21 cellular contexts compared by ENCODE assay signal in genomic region chr6:3108746-3109414, GRCh38. TPM values are rescaled to one million over a fixed set of nuclear protein-coding genes. Genes with fewer than 3 reads are reported as not detected.
DNase-seq lines count a peak whose midpoint lies in the region; ATAC-seq, FAIRE-seq and TF ChIP-seq lines count a peak whose summit lies in the region.
"Had no signal": no experiment of that assay in that cellular context is flagged by ENCODE, and none has a peak within 500 bp of the region (broad histone marks: within the 10 kb centered on the region; RNA-seq: fewer than 3 reads in every experiment).

No MANE protein-coding gene starts in this region.

- H2AFZ ChIP-seq in K562 (ENCODE audit: low read depth, low read length) = no peak overlapping the region

- H3K36me3 ChIP-seq in heart right ventricle = peaks cover 0 to 100% (median 62%) of the 10 kb centered on the region in 9 donors
- peaks cover 76% of the 10 kb centered on the region for H3K36me3 ChIP-seq in right atrium auricular region
- peaks cover 92% of the 10 kb centered on the region for H3K36me3 ChIP-seq in K562 (ENCODE audit: control insufficient read depth, insufficient read depth, low read length)
- H3K36me3 ChIP-seq in mucosa of descending colon (ENCODE audit: low read depth) = peaks cover 5% of the 10 kb centered on the region
- peaks cover 8% of the 10 kb centered on the region in 2 donors for H3K36me3 ChIP-seq in aorta (ENCODE audit: control insufficient read depth in 1 of 2, insufficient read depth in 2 of 2, low read length in 1 of 2)
- peaks cover 0 to 78% (median 25%) of the 10 kb centered on the region in 4 donors for H3K36me3 ChIP-seq in transverse colon

- 86 to 90% methylated on average over 10 of the region's 10 CpGs for WGBS in heart right ventricle, 2 donors
- 87% methylated on average over 10 of the region's 10 CpGs for WGBS in K562 (ENCODE audit: insufficient coverage, low coverage, missing lambda C conversion rate)
- WGBS in aorta, 2 donors = 88 to 89% methylated on average over 10 of the region's 10 CpGs
- 84% methylated on average over 10 of the region's 10 CpGs; no CpG with 5 or more reads in 1 of the 2 donors for WGBS in transverse colon (ENCODE audit: low coverage in 1 of 2), 2 donors

- FAIRE-seq in K562 (lab: Jason Lieb, UNC) = no peak
- FAIRE-seq: kidney had no signal

- H4K20me1 ChIP-seq in K562 (replicated peaks; ENCODE audit: control insufficient read depth, insufficient read depth, low read length) = no peaks in the 10 kb centered on the region; the same call in 1 of the 2 replicates

- H3K27me3 ChIP-seq in heart right ventricle = no peaks in the 10 kb centered on the region
- no peaks in the 10 kb centered on the region for H3K27me3 ChIP-seq in right atrium auricular region
- no peaks in the 10 kb centered on the region for H3K27me3 ChIP-seq in K562 (ENCODE audit: control insufficient read depth in 2 of 2, insufficient read depth in 2 of 2, low read length in 2 of 2)
- no peaks in the 10 kb centered on the region for H3K27me3 ChIP-seq in aorta (ENCODE audit: control insufficient read depth in 1 of 2, insufficient read depth in 2 of 2, low read length in 1 of 2)
- H3K27me3 ChIP-seq in transverse colon = no peaks in the 10 kb centered on the region
- H3K27me3 ChIP-seq: neutrophil had no signal

- H3K79me2 ChIP-seq in K562 (ENCODE audit: control insufficient read depth, insufficient read depth, low read length) = no peaks in the 10 kb centered on the region

- intact Hi-C loops in heart right ventricle (cut with DNase I) (no loop called here), K562 (cut with micrococcal nuclease) (no loop called here), mucosa of descending colon (cut with DNase I, micrococcal nuclease) (no loop called here), aorta (cut with DNase I) (no loop called here), transverse colon (cut with DNase I; ENCODE audit: low total_unique reads) (no loop called here)

- no peak for TF ChIP-seq RAD21 in K562 (CRISPR knock-in tag; conservative IDR thresholded peaks at IDR 0.05 in 1 of 2, IDR thresholded peaks at IDR 0.05 in 1 of 2)

- in situ Hi-C loops in K562 (cut with MboI) (no loop called here), transverse colon (cut with MboI; ENCODE audit: low pct_ligation_motif_present in 1 of 4, low pct_unique_long_range_greater_than_20kb in 1 of 4, low sequenced_read_pairs in 3 of 4) (loop anchor here in 2 of 4 donors (25.0 kb wide), 1 partner anchor 628 kb away; no protein-coding TSS in a partner anchor)

- no peak overlapping the region for H3K4me2 ChIP-seq in K562 (ENCODE audit: insufficient read depth, low read length)

- H3K9me1 ChIP-seq in K562 (ENCODE audit: control insufficient read depth, insufficient read depth, low read length) = no peaks in the 10 kb centered on the region

- H3K4me1 ChIP-seq in heart right ventricle (no peaks in the 10 kb centered on the region), right atrium auricular region (no peaks in the 10 kb centered on the region), K562 (replicated peaks in 1 of 2; ENCODE audit: control insufficient read depth in 2 of 2, insufficient read depth in 2 of 2, low read length in 2 of 2) (no peaks in the 10 kb centered on the region), mucosa of descending colon (ENCODE audit: low read depth) (no peaks in the 10 kb centered on the region), aorta (ENCODE audit: control insufficient read depth in 1 of 2, insufficient read depth in 2 of 2, low read length in 2 of 2) (no peaks in the 10 kb centered on the region), transverse colon (no peaks in the 10 kb centered on the region)

- no peak overlapping the region for H3K4me3 ChIP-seq in heart right ventricle
- H3K4me3 ChIP-seq in right atrium auricular region = no peak overlapping the region
- H3K4me3 ChIP-seq in K562 = no peak overlapping the region
- H3K4me3 ChIP-seq in mucosa of descending colon = no peak overlapping the region
- H3K4me3 ChIP-seq in aorta (ENCODE audit: low read length in 2 of 2) = no peak overlapping the region
- no peak overlapping the region for H3K4me3 ChIP-seq in transverse colon

- H3K27ac ChIP-seq in heart right ventricle = no peak overlapping the region
- H3K27ac ChIP-seq in right atrium auricular region = no peak overlapping the region
- no peak overlapping the region for H3K27ac ChIP-seq in K562 (ENCODE audit: extremely low read depth, low read depth, low read length)
- no peak overlapping the region for H3K27ac ChIP-seq in aorta (ENCODE audit: low read depth in 1 of 2, low read length in 2 of 2)
- no peak overlapping the region for H3K27ac ChIP-seq in transverse colon
- H3K27ac ChIP-seq: neutrophil had no signal

- no peak for TF ChIP-seq EP300 in K562 (IDR thresholded peaks at IDR 0.05; ENCODE audit: low read length)
- TF ChIP-seq EP300 in transverse colon (IDR thresholded peaks at IDR 0.05; ENCODE audit: low read depth) = no peak

- H3K9me3 ChIP-seq in heart right ventricle (no peaks in the 10 kb centered on the region), right atrium auricular region (no peaks in the 10 kb centered on the region), K562 (replicated peaks; ENCODE audit: control insufficient read depth, insufficient read depth, low read depth, low read length) (no peaks in the 10 kb centered on the region), mucosa of descending colon (no peaks in the 10 kb centered on the region), aorta (ENCODE audit: control insufficient read depth, low read length) (no peaks in the 10 kb centered on the region), transverse colon (no peaks in the 10 kb centered on the region)
- H3K9me3 ChIP-seq: neutrophil had no signal

- POLR2A ChIA-PET in K562 (lab: Yijun Ruan, JAX) = interaction anchor here (0.5 to 3.3 kb wide), 8 partner anchors 7 to 1501 kb away, joined by 3 to 7 read pairs (median 3); partner anchors contain the start of gene BPHL

- TF ChIP-seq CTCF in heart right ventricle (IDR thresholded peaks at IDR 0.05) (no peak), right atrium auricular region (IDR thresholded peaks at IDR 0.05) (no peak), K562 (IDR thresholded peaks at IDR 0.05 in 2 of 3, conservative IDR thresholded peaks at IDR 0.05 in 1 of 3; ENCODE audit: insufficient read depth in 2 of 3, low read depth in 1 of 3, low read length in 3 of 3) (no peak), mucosa of descending colon (IDR thresholded peaks at IDR 0.05) (no peak), transverse colon (IDR thresholded peaks at IDR 0.05) (no peak)

- no peak for TF ChIP-seq POLR2A in K562 (conservative IDR thresholded peaks at IDR 0.05)
- TF ChIP-seq POLR2A in transverse colon (IDR thresholded peaks at IDR 0.05) = no peak

- DNase-seq in heart right ventricle (no peak), right atrium auricular region (ENCODE audit: low spot score) (no peak), K562 (ENCODE audit: extremely low read depth in 1 of 4, low spot score in 3 of 4) (no peak), mucosa of descending colon (no peak), aorta (no peak), transverse colon (no peak), MV-4-11 (lab: John Stamatoyannopoulos, UW) (no peak)
- DNase-seq: activated CD4-positive, CD25-positive, alpha-beta regulatory T cell; activated gamma-delta T cell treated with Interleukin-2 at 50 U/mL for 16 hours; anterior cingulate cortex; Calu3; effector memory CD4-positive, alpha-beta T cell; H7; hippocampal formation; kidney; MM.1S; NCI-H2029 treated with DMSO at 0.1 percent for 48 hours; NCI-H524 treated with DMSO at 0.1 percent for 48 hours; stimulated activated naive B cell treated with anti-CD40 and anti-IgM and Interleukin-4, amounts not matched to agents 10 μg/mL and 1 μg/mL and 100 μg/mL, for 72 hours had no signal

- CTCF ChIA-PET in K562 (lab: Yijun Ruan, JAX; ENCODE audit: low intra/inter-chr PET ratio) = no interaction called here

- peak overlapping the region in 1 of 2 experiments; percentile 52; a peak in 2 of 4 replicates for H3K9ac ChIP-seq in K562 (ENCODE audit: insufficient read depth in 1 of 2, low read depth in 2 of 2, low read length in 2 of 2)

- ATAC-seq in heart right ventricle (peak in 5 of 8 donors; percentile 11 to 47 (median 36)), K562 (peak; percentile 49), mucosa of descending colon (peak; percentile 17), aorta (ENCODE audit: low FRiP score) (peak; percentile 39), GM18867 (IDR thresholded peaks at IDR 0.05; ENCODE audit: unreplicated experiment) (no peak)
- ATAC-seq: stimulated activated naive B cell treated with anti-CD40 and anti-IgM and Interleukin-4, amounts not matched to agents 10 μg/mL and 1 μg/mL and 100 μg/mL, for 72 hours had no signal

- BruUV-seq in K562 (replicated peaks; lab: Mats Ljungman, UMichigan) = no TSS peak

RNA-seq across cellular contexts. Expression of gene BPHL, which starts 9.6 kb away (rescaled TPM):
- total RNA-seq in heart right ventricle (10 to 100 TPM; 14.5 to 44.4 (median 21.0) TPM), right atrium auricular region (10 to 100 TPM in 1 of 2 donors, 1 to 10 TPM in 1; 5.4 to 10.6 TPM), K562 (2014; rRNA removed) (4.1 and 6.3 TPM in 2 replicates), K562 (2014; rRNA removed; fragmentation: Illumina TruSeq; extraction: Trizol) (8.5 and 9.8 TPM in 2 replicates), K562 (2015; rRNA removed; fragmentation: Illumina TruSeq; extraction: Trizol) (7.1 and 8.2 TPM in 2 replicates), K562 (2021) (10.3 and 10.4 TPM in 2 replicates), mucosa of descending colon (10 to 100 TPM; 17.6 to 30.7 (median 30.0) TPM), aorta (10 to 100 TPM in 1 of 2 donors, 1 to 10 TPM in 1; 6.4 to 14.6 TPM), transverse colon (10 to 100 TPM; 16.1 to 32.5 (median 21.2) TPM)
- polyA plus RNA-seq in heart right ventricle (10 to 100 TPM in 1 of 2 donors, 1 to 10 TPM in 1; 5.3 to 22.6 TPM), K562 (2011; rRNA removed) (14.0 and 17.4 TPM in 2 replicates), K562 (2014; fragmentation: Illumina TruSeq; extraction: Trizol) (6.6 and 8.2 TPM in 2 replicates), K562 (2014; fragmentation: Nextera tagmentation; extraction: Ambion mirVana) (1 to 10 TPM; 3.5 to 9.3 TPM), K562 (2014; rRNA removed) (6.3 and 8.1 TPM in 2 replicates), aorta (10 to 100 TPM; 16.2 to 18.7 TPM)
- 15.8 and 23.9 TPM in 2 replicates for total RNA-seq in K562 (2011; cell fraction: chromatin; rRNA removed; ENCODE audit: low replicate concordance)
- total RNA-seq in K562 (2011; cell fraction: nucleolus; rRNA removed) = 10.9 and 11.7 TPM in 2 replicates
- total RNA-seq in K562 (2011; cell fraction: nucleoplasm; rRNA removed) = 18.0 and 24.7 TPM in 2 replicates
- 7.7 and 9.2 TPM in 2 replicates for polyA plus RNA-seq in K562 (2011; cell fraction: cytosol; rRNA removed)
- polyA plus RNA-seq in K562 (2011; cell fraction: nucleus; rRNA removed) = 14.9 and 16.2 TPM in 2 replicates
- 6.9 and 17.7 TPM in 2 replicates for polyA plus RNA-seq in K562 (2012)
- 9.0 and 11.6 TPM in 2 replicates for polyA minus RNA-seq in K562 (2011; rRNA and poly(A)+ RNA removed)
- polyA minus RNA-seq in K562 (2011; cell fraction: cytosol; rRNA and poly(A)+ RNA removed) = 5.0 and 10.1 TPM in 2 replicates
- polyA minus RNA-seq in K562 (2011; cell fraction: nucleus; rRNA and poly(A)+ RNA removed) = 10.9 and 12.1 TPM in 2 replicates

RNA-seq across cellular contexts. Expression of gene RIPK1, which starts 40.6 kb away (rescaled TPM):
- total RNA-seq in heart right ventricle (10 to 100 TPM in 2 of 10 donors, 1 to 10 TPM in 8; 5.1 to 12.2 (median 6.4) TPM), right atrium auricular region (10 to 100 TPM in 1 of 2 donors, 1 to 10 TPM in 1; 9.5 to 11.3 TPM), K562 (2014; rRNA removed) (14.4 and 15.8 TPM in 2 replicates), K562 (2014; rRNA removed; fragmentation: Illumina TruSeq; extraction: Trizol) (17.7 and 19.6 TPM in 2 replicates), K562 (2015; rRNA removed; fragmentation: Illumina TruSeq; extraction: Trizol) (20.9 and 23.2 TPM in 2 replicates), K562 (2021) (17.2 and 19.4 TPM in 2 replicates), mucosa of descending colon (10 to 100 TPM; 33.1 to 41.9 (median 35.8) TPM), aorta (10 to 100 TPM; 23.1 to 27.3 TPM), transverse colon (10 to 100 TPM; 12.1 to 46.0 (median 34.6) TPM)
- polyA plus RNA-seq in heart right ventricle (10 to 100 TPM in 1 of 2 donors, 1 to 10 TPM in 1; 6.1 to 12.9 TPM), K562 (2011; rRNA removed) (15.9 and 23.2 TPM in 2 replicates), K562 (2014; fragmentation: Illumina TruSeq; extraction: Trizol) (21.7 and 24.9 TPM in 2 replicates), K562 (2014; fragmentation: Nextera tagmentation; extraction: Ambion mirVana) (1 to 10 TPM; 3.8 to 4.5 TPM), K562 (2014; rRNA removed) (14.5 and 16.9 TPM in 2 replicates), aorta (10 to 100 TPM in 1 of 2 donors, 1 to 10 TPM in 1; 9.9 to 21.8 TPM)
- 21.4 and 26.8 TPM in 2 replicates for total RNA-seq in K562 (2011; cell fraction: chromatin; rRNA removed; ENCODE audit: low replicate concordance)
- 10.3 and 11.1 TPM in 2 replicates for total RNA-seq in K562 (2011; cell fraction: nucleolus; rRNA removed)
- 12.0 and 12.4 TPM in 2 replicates for total RNA-seq in K562 (2011; cell fraction: nucleoplasm; rRNA removed)
- polyA plus RNA-seq in K562 (2011; cell fraction: cytosol; rRNA removed) = 11.5 and 12.3 TPM in 2 replicates
- polyA plus RNA-seq in K562 (2011; cell fraction: nucleus; rRNA removed) = 11.6 and 14.1 TPM in 2 replicates
- 17.4 and 19.0 TPM in 2 replicates for polyA plus RNA-seq in K562 (2012)
- polyA minus RNA-seq in K562 (2011; rRNA and poly(A)+ RNA removed) = 29.0 and 42.9 TPM in 2 replicates
- polyA minus RNA-seq in K562 (2011; cell fraction: cytosol; rRNA and poly(A)+ RNA removed) = 10.7 and 18.6 TPM in 2 replicates
- polyA minus RNA-seq in K562 (2011; cell fraction: nucleus; rRNA and poly(A)+ RNA removed) = 4.7 and 6.1 TPM in 2 replicates

RNA-seq across cellular contexts. Expression of gene TUBB2A, which starts 48.5 kb away (rescaled TPM):
- total RNA-seq in heart right ventricle (10 to 100 TPM in 9 of 10 donors, 1 to 10 TPM in 1; 7.0 to 49.6 (median 17.5) TPM), right atrium auricular region (10 to 100 TPM; 33.8 to 42.2 TPM), K562 (2014; rRNA removed) (92.1 and 101 TPM in 2 replicates), K562 (2014; rRNA removed; fragmentation: Illumina TruSeq; extraction: Trizol) (18.1 and 23.5 TPM in 2 replicates), K562 (2015; rRNA removed; fragmentation: Illumina TruSeq; extraction: Trizol) (43.2 and 44.9 TPM in 2 replicates), K562 (2021) (81.8 and 82.4 TPM in 2 replicates), mucosa of descending colon (10 to 100 TPM; 16.4 to 92.8 (median 38.4) TPM), aorta (10 to 100 TPM; 33.7 to 40.0 TPM), transverse colon (10 to 100 TPM; 15.4 to 41.0 (median 29.4) TPM)
- polyA plus RNA-seq in heart right ventricle (10 to 100 TPM; 10.2 to 59.3 TPM), K562 (2011; rRNA removed) (45.6 and 52.0 TPM in 2 replicates), K562 (2014; fragmentation: Illumina TruSeq; extraction: Trizol) (50.1 and 68.1 TPM in 2 replicates), K562 (2014; fragmentation: Nextera tagmentation; extraction: Ambion mirVana) (1 to 10 TPM; 3.6 to 6.3 TPM), K562 (2014; rRNA removed) (73.1 and 73.4 TPM in 2 replicates), aorta (10 to 100 TPM; 16.9 to 39.4 TPM)
- total RNA-seq in K562 (2011; cell fraction: chromatin; rRNA removed; ENCODE audit: low replicate concordance) = 19.1 and 41.5 TPM in 2 replicates
- 35.0 and 37.2 TPM in 2 replicates for total RNA-seq in K562 (2011; cell fraction: nucleolus; rRNA removed)
- total RNA-seq in K562 (2011; cell fraction: nucleoplasm; rRNA removed) = 24.8 and 26.5 TPM in 2 replicates
- 57.7 and 124 TPM in 2 replicates for polyA plus RNA-seq in K562 (2011; cell fraction: cytosol; rRNA removed)
- polyA plus RNA-seq in K562 (2011; cell fraction: nucleus; rRNA removed) = 49.0 and 58.3 TPM in 2 replicates
- 70.6 and 119 TPM in 2 replicates for polyA plus RNA-seq in K562 (2012)
- polyA minus RNA-seq in K562 (2011; rRNA and poly(A)+ RNA removed) = 29.1 and 41.2 TPM in 2 replicates
- 61.6 and 63.4 TPM in 2 replicates for polyA minus RNA-seq in K562 (2011; cell fraction: cytosol; rRNA and poly(A)+ RNA removed)
- 17.5 and 22.9 TPM in 2 replicates for polyA minus RNA-seq in K562 (2011; cell fraction: nucleus; rRNA and poly(A)+ RNA removed)
